Comparison of ENCODE assay signal across 19 cellular contexts in the genomic region with DNA sequence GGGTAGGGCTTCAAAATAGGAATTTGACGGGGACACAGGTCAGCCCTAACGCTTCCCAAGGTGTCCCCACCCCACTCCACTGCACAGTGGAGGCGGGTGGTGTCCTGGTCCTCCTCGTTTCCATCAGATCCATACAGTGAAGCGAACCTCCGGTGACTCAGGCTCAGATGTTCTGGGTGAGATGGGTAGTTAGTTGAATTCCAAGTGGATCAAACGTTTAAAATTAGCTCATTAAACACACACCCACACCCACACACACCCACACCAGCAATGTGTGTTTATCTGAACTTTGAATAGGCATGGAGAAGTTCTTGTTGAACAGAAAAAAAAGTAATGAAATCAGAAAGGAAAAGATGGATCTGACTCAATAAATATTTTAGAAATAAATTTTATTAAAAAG. TPM values are rescaled to one million over a fixed set of nuclear protein-coding genes. Genes with fewer than 3 reads are reported as not detected.
A peak's percentile ranks its signal among the peaks of the same experiment; 100 is the strongest.
DNase-seq lines count a peak whose midpoint lies in the region; ATAC-seq and TF ChIP-seq lines count a peak whose summit lies in the region.
"Had no signal": no experiment of that assay in that cellular context is flagged by ENCODE, and none has a peak within 500 bp of the region (broad histone marks: within the 10 kb centered on the region; RNA-seq: fewer than 3 reads in every experiment).

No MANE protein-coding gene starts in this region.

- H3K4me3 ChIP-seq in left lung = no peak overlapping the region
- H3K4me3 ChIP-seq: BLaER1 had no signal

- no peak for TF ChIP-seq CTCF in left lung (IDR thresholded peaks at IDR 0.05)

- no peaks in the 10 kb centered on the region for H3K36me3 ChIP-seq in left lung
- H3K36me3 ChIP-seq: BLaER1 had no signal

- H3K4me1 ChIP-seq in left lung = no peaks in the 10 kb centered on the region
- H3K4me1 ChIP-seq: BLaER1 had no signal

- H3K27ac ChIP-seq in caudate nucleus (ENCODE audit: low read depth, low read length) (no peak overlapping the region), left lung (no peak overlapping the region)
- H3K27ac ChIP-seq: BLaER1 had no signal

- peaks cover 0 to 5% of the 10 kb centered on the region in 2 donors for H3K9me3 ChIP-seq in left lung
- H3K9me3 ChIP-seq: BLaER1 had no signal

- intact Hi-C loops in left lung (cut with DNase I) = no loop called here

- peaks cover 0 to 15% of the 10 kb centered on the region in 2 donors for H3K27me3 ChIP-seq in left lung
- H3K27me3 ChIP-seq: BLaER1 had no signal

- peak; percentile 29 for ATAC-seq in left lung
- ATAC-seq in HG02973 (IDR thresholded peaks at IDR 0.05; ENCODE audit: unreplicated experiment) = no peak
- ATAC-seq: SK-N-SH treated with all-trans-retinoic acid at 6 μM for 48 hours had no signal

- DNase-seq in LoVo (ENCODE audit: low spot score) (peak; percentile 61), caudate nucleus (lab: John Stamatoyannopoulos, UW) (peak in 33 of 61 donors; percentile 6 to 86 (median 32)), left lung (no peak), renal cortical epithelial cell (ENCODE audit: low read depth) (peak; percentile 11), NCI-H1417 (lab: John Stamatoyannopoulos, UW) (no peak), SK-N-DZ (ENCODE audit: low spot score) (no peak), DMS 273 treated with DMSO at 0.1 percent for 48 hours (lab: John Stamatoyannopoulos, UW) (no peak)
- DNase-seq: CD4-positive, alpha-beta memory T cell; DMS53; NCI-H1105; NCI-H1694; NCI-H2081 treated with DMSO at 0.1 percent for 48 hours; NCI-H510A; NCI-H748 treated with DMSO at 0.1 percent for 48 hours; SHP77 treated with DMSO at 0.1 percent for 48 hours had no signal

RNA-seq across cellular contexts. Expression of a gene that starts 58.9 kb away (rescaled TPM):
- total RNA-seq in left lung = under 1 TPM; 0.24 to 0.93 TPM
- total RNA-seq in renal cortical epithelial cell = 6.4 TPM in 2 replicates
- polyA plus RNA-seq in SK-N-DZ (2014; cell fraction: cytosol; rRNA removed) = 0.14 and 0.15 TPM in 2 replicates
- 0.26 and 0.52 TPM in 2 replicates for polyA plus RNA-seq in SK-N-DZ (2014; cell fraction: nucleus; rRNA removed)
- total RNA-seq: OCI-LY7 had no signal

Comparison
In these comparisons a context has a peak if more than half of its experiments do, and no peak if none do; other contexts are left out.
1. DNase-seq: peak in LoVo (single experiment), caudate nucleus (33 of 61) and renal cortical epithelial cell (single experiment); none in left lung (0 of 2), NCI-H1417 (0 of 3), SK-N-DZ (single experiment) and DMS 273 treated with DMSO at 0.1 percent for 48 hours (single experiment).